In genomic region chr10:650691-651615, GRCh38 we compare ENCODE assay signal across 11 cellular contexts. TPM values are rescaled to one million over a fixed set of nuclear protein-coding genes. Genes with fewer than 3 reads are reported as not detected.
DNase-seq lines count a peak whose midpoint lies in the region; ATAC-seq and TF ChIP-seq lines count a peak whose summit lies in the region.
"Had no signal": no experiment of that assay in that cellular context is flagged by ENCODE, and none has a peak within 500 bp of the region (broad histone marks: within the 10 kb centered on the region; RNA-seq: fewer than 3 reads in every experiment).

No MANE protein-coding gene starts in this region.

- H3K27ac ChIP-seq in neuronal stem cell (replicated peaks; ENCODE audit: low read length) (no peak overlapping the region), aorta (ENCODE audit: low read depth in 1 of 2, low read length in 2 of 2) (no peak overlapping the region), breast epithelium (peak overlapping the region in 1 of 2 donors; percentile 66)

- H3K36me3 ChIP-seq in neuronal stem cell (replicated peaks in 1 of 2; ENCODE audit: control insufficient read depth in 2 of 2, insufficient read depth in 2 of 2, low read length in 2 of 2) (no peaks in the 10 kb centered on the region), aorta (ENCODE audit: control insufficient read depth in 1 of 2, insufficient read depth in 2 of 2, low read length in 1 of 2) (no peaks in the 10 kb centered on the region), breast epithelium (no peaks in the 10 kb centered on the region)

- no peak overlapping the region for H2BK5ac ChIP-seq in neuronal stem cell (ENCODE audit: low read length)

- H3K9ac ChIP-seq in neuronal stem cell (ENCODE audit: low read depth, low read length, poor library complexity) = no peak overlapping the region

- H3K4me1 ChIP-seq in neuronal stem cell (ENCODE audit: control insufficient read depth in 2 of 2, insufficient read depth in 1 of 2, low read depth in 1 of 2, low read length in 2 of 2) (peaks cover 4 to 6% of the 10 kb centered on the region in 2 donors), aorta (ENCODE audit: control insufficient read depth in 1 of 2, insufficient read depth in 2 of 2, low read length in 2 of 2) (no peaks in the 10 kb centered on the region), breast epithelium (peaks cover 0 to 3% of the 10 kb centered on the region in 2 donors)

- H3K9me3 ChIP-seq in neuronal stem cell (replicated peaks in 1 of 2; ENCODE audit: control insufficient read depth in 2 of 2, insufficient read depth in 1 of 2, low read depth in 1 of 2, low read length in 2 of 2) (peaks cover 0 to 2% of the 10 kb centered on the region in 2 donors), aorta (ENCODE audit: control insufficient read depth, low read length) (no peaks in the 10 kb centered on the region), breast epithelium (no peaks in the 10 kb centered on the region)

- WGBS in neuronal stem cell (ENCODE audit: extremely low coverage in 2 of 2, insufficient read length in 2 of 2, insufficient replicate concordance in 1 of 2), 2 donors = no CpG with 5 or more reads among the region's 22 CpGs
- 64% methylated on average over 22 of the region's 22 CpGs for WGBS in aorta, 2 donors

- H3K23ac ChIP-seq in neuronal stem cell (ENCODE audit: low read depth, low read length, poor library complexity) = peak overlapping the region; percentile 5

- intact Hi-C loops in aorta (cut with DNase I) = no loop called here
- intact Hi-C loops in breast epithelium (cut with DNase I; ENCODE audit: low total_unique reads) = no loop called here

- H4K91ac ChIP-seq in neuronal stem cell (ENCODE audit: low read depth, low read length, poor library complexity) = no peak overlapping the region

- no peak overlapping the region for H2BK15ac ChIP-seq in neuronal stem cell (ENCODE audit: low read length)

- no peaks in the 10 kb centered on the region for H3K27me3 ChIP-seq in neuronal stem cell (ENCODE audit: control insufficient read depth in 3 of 3, insufficient read depth in 3 of 3, low read depth in 1 of 3, low read length in 3 of 3)
- no peaks in the 10 kb centered on the region for H3K27me3 ChIP-seq in aorta (ENCODE audit: control insufficient read depth in 1 of 2, insufficient read depth in 2 of 2, low read length in 1 of 2)
- H3K27me3 ChIP-seq in breast epithelium = no peaks in the 10 kb centered on the region

- peak; percentile 53 for DNase-seq in DMS53 (lab: John Stamatoyannopoulos, UW)
- no peak for DNase-seq in DMS53 treated with DMSO at 0.1 percent for 48 hours (lab: John Stamatoyannopoulos, UW; ENCODE audit: unreplicated experiment)
- DNase-seq in foreskin fibroblast = peak; percentile 8 to 26
- DNase-seq in neuronal stem cell (ENCODE audit: low spot score) = no peak
- no peak for DNase-seq in aorta
- DNase-seq in breast epithelium (ENCODE audit: low spot score in 2 of 2) = no peak
- DNase-seq in inferior parietal cortex (ENCODE audit: extremely low spot score) = no peak
- no peak for DNase-seq in NOMO-1 (lab: John Stamatoyannopoulos, UW; ENCODE audit: unreplicated experiment in 2 of 2)
- DNase-seq: activated CD8-positive, alpha-beta memory T cell treated with anti-CD3 and anti-CD28 coated beads, Interleukin-2, amount 10 ng/mL, durations not matched to agents 7 days and 5 days; anterior cingulate cortex; NCI-H1436 had no signal

- H2AFZ ChIP-seq in neuronal stem cell (ENCODE audit: low read length) = no peak overlapping the region

- ATAC-seq in aorta (ENCODE audit: low FRiP score) = peak; percentile 40
- ATAC-seq: activated CD8-positive, alpha-beta memory T cell treated with anti-CD3 and anti-CD28 coated beads, Interleukin-2, amount 10 ng/mL, durations not matched to agents 7 days and 5 days had no signal

- no peak overlapping the region for H2AK5ac ChIP-seq in neuronal stem cell (ENCODE audit: low read depth, low read length)

- TF ChIP-seq POLR2A in breast epithelium (IDR thresholded peaks at IDR 0.05) = no peak

- peaks cover 18% of the 10 kb centered on the region for H3K79me1 ChIP-seq in neuronal stem cell (ENCODE audit: low read depth, low read length)

- no peak overlapping the region for H3K4me3 ChIP-seq in foreskin fibroblast (ENCODE audit: low read depth in 1 of 2, low read length in 2 of 2)
- H3K4me3 ChIP-seq in neuronal stem cell (ENCODE audit: low read length in 2 of 2) = no peak overlapping the region
- peak overlapping the region in 1 of 2 donors; percentile 32 for H3K4me3 ChIP-seq in aorta (ENCODE audit: low read length in 2 of 2)
- H3K4me3 ChIP-seq in breast epithelium = peak overlapping the region in 1 of 3 donors; percentile 40

- no peak for TF ChIP-seq CTCF in foreskin fibroblast (IDR thresholded peaks at IDR 0.05; ENCODE audit: low read depth, low read length)
- TF ChIP-seq CTCF in breast epithelium (IDR thresholded peaks at IDR 0.05) = no peak

- H3K18ac ChIP-seq in neuronal stem cell (ENCODE audit: low read length) = peak overlapping the region; percentile 77

- no peak overlapping the region for H2BK12ac ChIP-seq in neuronal stem cell (ENCODE audit: low read length)

- H3K14ac ChIP-seq in neuronal stem cell (ENCODE audit: low read length) = no peak overlapping the region

- H3K4me2 ChIP-seq in neuronal stem cell (ENCODE audit: insufficient read depth, low read length, poor library complexity, severe bottlenecking) = no peak overlapping the region

- no peak overlapping the region for H3K4ac ChIP-seq in neuronal stem cell (ENCODE audit: low read length)

- no peak overlapping the region for H2BK120ac ChIP-seq in neuronal stem cell (ENCODE audit: low read depth, low read length)

- no peak overlapping the region for H4K8ac ChIP-seq in neuronal stem cell (ENCODE audit: low read depth, low read length)

RNA-seq across cellular contexts. Expression of gene DIP2C, which starts 38.5 kb away (rescaled TPM):
- 8.1 TPM for polyA plus RNA-seq in neuronal stem cell (2013, experiment 1 of 2)
- 8.4 TPM for polyA plus RNA-seq in neuronal stem cell (2013, experiment 2 of 2)
- total RNA-seq in aorta (10 to 100 TPM; 38.7 to 40.2 TPM), breast epithelium (10 to 100 TPM; 17.1 to 48.2 (median 20.3) TPM)
- polyA plus RNA-seq in aorta = 1 to 10 TPM; 6.4 to 9.0 TPM

Comparison
In these comparisons a context has a peak if more than half of its experiments do, and no peak if none do; other contexts are left out.
1. DNase-seq: peak in DMS53 (single experiment) and foreskin fibroblast (2 of 2); none in DMS53 treated with DMSO at 0.1 percent for 48 hours (single experiment), neuronal stem cell (single experiment), aorta (0 of 2), breast epithelium (0 of 2), inferior parietal cortex (single experiment) and NOMO-1 (0 of 2).